In genomic region chr16:31529398-31530312, GRCh38 we compare ENCODE assay signal across 7 cellular contexts. TPM values are rescaled to one million over a fixed set of nuclear protein-coding genes. Genes with fewer than 3 reads are reported as not detected.
DNase-seq lines count a peak whose midpoint lies in the region; TF ChIP-seq lines count a peak whose summit lies in the region.

No MANE protein-coding gene starts in this region.

- no peak overlapping the region for H2BK15ac ChIP-seq in H9 (ENCODE audit: low read depth, low read length)

- H3K4me3 Mint-ChIP-seq in H9: peak overlapping the region; percentile 64 to 83

- H4K91ac ChIP-seq in H9 (ENCODE audit: insufficient read length, low read depth, low read length): no peak overlapping the region

- no peak overlapping the region for H2BK120ac ChIP-seq in H9 (ENCODE audit: low read depth, low read length, poor library complexity, severe bottlenecking)

- H2BK20ac ChIP-seq in H9 (ENCODE audit: low read depth, low read length, poor library complexity, severe bottlenecking): no peak overlapping the region

- H3K4me1 ChIP-seq in H9 (ENCODE audit: insufficient read depth, low read length): peaks cover 9% of the 10 kb centered on the region; the same call in 1 of the 2 replicates

- peak overlapping the region; percentile 16 for H3K9ac ChIP-seq in H9 (ENCODE audit: extremely low read depth, insufficient read length, low read length)

- peak overlapping the region; percentile 44 for H3K18ac ChIP-seq in H9 (ENCODE audit: insufficient read length, low read depth, low read length)

- no peak overlapping the region for H2AK5ac ChIP-seq in H9 (ENCODE audit: insufficient read length, low read length)

- no peak overlapping the region for H3T11ph ChIP-seq in H9 (ENCODE audit: low read length)

- peak overlapping the region; percentile 34 for H3K4me3 ChIP-seq in iPS-11a (ENCODE audit: low read depth, low read length)
- H3K4me3 ChIP-seq in skin epidermis: peak overlapping the region in 5 of 7 experiments; percentile 16 to 39 (median 22)

- no peaks in the 10 kb centered on the region for H3K79me1 ChIP-seq in H9 (ENCODE audit: insufficient read depth, low read depth, low read length, poor library complexity, severe bottlenecking)

- peaks cover 0 to 3% of the 10 kb centered on the region in 2 experiments; a peak in 1 of 5 replicates for H3K9me3 Mint-ChIP-seq in H9

- H3K4me2 ChIP-seq in H9 (ENCODE audit: insufficient read depth, insufficient read length, low read length): peak overlapping the region; percentile 79

- H3K27ac Mint-ChIP-seq in H9: peak overlapping the region in 1 of 3 experiments; percentile 74; a peak in 2 of 7 replicates

- no peaks in the 10 kb centered on the region; a peak in 1 of 7 replicates for H3K36me3 Mint-ChIP-seq in H9 (ENCODE audit: insufficient read depth in 1 of 3, low read depth in 3 of 3)

- H2BK12ac ChIP-seq in H9 (ENCODE audit: insufficient read length, low read depth, low read length): no peak overlapping the region

- H2AFZ ChIP-seq in H9 (ENCODE audit: low read length): no peak overlapping the region

- no peak overlapping the region for H4K8ac ChIP-seq in H9 (replicated peaks; ENCODE audit: insufficient read length, low read depth, low read length)

- H3K4ac ChIP-seq in H9 (ENCODE audit: low read depth, low read length): no peak overlapping the region

- H2BK5ac ChIP-seq in H9 (ENCODE audit: insufficient read length, low read length): no peak overlapping the region

- no peak overlapping the region for H3K23ac ChIP-seq in H9 (ENCODE audit: insufficient read length, low read depth, low read length)

- H3K27me3 Mint-ChIP-seq in H9 (ENCODE audit: low read depth): peaks cover 25% of the 10 kb centered on the region

- H3K27me3 ChIP-seq in H9 (ENCODE audit: insufficient read depth, low read length): peaks cover 10% of the 10 kb centered on the region; the same call in 1 of the 2 replicates

- no peak overlapping the region for H4K5ac ChIP-seq in H9 (ENCODE audit: insufficient read length, low read depth, low read length)

- WGBS in H9 (ENCODE audit: extremely low coverage, insufficient read length, low lambda C conversion rate): no CpG with 5 or more reads among the region's 58 CpGs

- no peak overlapping the region for H3K27ac ChIP-seq in H9 (ENCODE audit: insufficient read length, low read depth, low read length)
- peak overlapping the region in 1 of 21 experiments; percentile 6 for H3K27ac ChIP-seq in skin epidermis

- no peaks in the 10 kb centered on the region for H3K9me3 ChIP-seq in H9 (ENCODE audit: control insufficient read depth, low read depth, low read length)

- TF ChIP-seq CTCF in H9 (conservative IDR thresholded peaks at IDR 0.05): no peak

- peak overlapping the region; percentile 16; the same call in 1 of the 2 replicates for H3K14ac ChIP-seq in H9 (ENCODE audit: insufficient read depth, low read length)

- peaks cover 18 to 24% of the 10 kb centered on the region in 2 experiments for H3K4me1 Mint-ChIP-seq in H9

- no peaks in the 10 kb centered on the region for H4K20me1 ChIP-seq in H9 (ENCODE audit: control insufficient read depth, insufficient read depth, insufficient read length)

- no peak overlapping the region for H3K56ac ChIP-seq in H9 (ENCODE audit: insufficient read length, low read depth, low read length)

- peaks cover 18% of the 10 kb centered on the region for H3K23me2 ChIP-seq in H9 (ENCODE audit: insufficient read length, low read depth, low read length, poor library complexity, severe bottlenecking)

- H3K79me2 ChIP-seq in H9 (ENCODE audit: insufficient read depth, low read length): no peaks in the 10 kb centered on the region

- DNase-seq in H9 (peak; percentile 37), NCI-H510A treated with DMSO at 0.1 percent for 48 hours (lab: John Stamatoyannopoulos, UW) (no peak), EL (no peak), NCI-H526 treated with DMSO at 0.1 percent for 48 hours (lab: John Stamatoyannopoulos, UW) (no peak)
- DNase-seq in activated CD4-positive, alpha-beta T cell treated with anti-CD3 and anti-CD28 coated beads, Interleukin-2, amount 50 U/mL, for 1 hour: peak; percentile 5

RNA-seq across cellular contexts. Expression of gene AHSP, which starts 2.0 kb away (rescaled TPM):
- total RNA-seq in H9 (2021): 1.6 TPM in 1 of 2 replicates, not detected in the other

RNA-seq across cellular contexts. Expression of gene RUSF1, which starts 21.5 kb away (rescaled TPM):
- total RNA-seq in H9 (2021): 33.4 and 33.6 TPM in 2 replicates

RNA-seq across cellular contexts. Expression of gene SLC5A2, which starts 46.7 kb away (rescaled TPM):
- total RNA-seq in H9 (2021): 0.52 and 1.3 TPM in 2 replicates

RNA-seq across cellular contexts. Expression of gene TGFB1I1, which starts 57.7 kb away (rescaled TPM):
- total RNA-seq in H9 (2021): 15.4 and 15.5 TPM in 2 replicates

Comparison
In these comparisons a context has a peak if more than half of its experiments do, and no peak if none do; other contexts are left out.
1. DNase-seq: peak in H9 (single experiment) and activated CD4-positive, alpha-beta T cell treated with anti-CD3 and anti-CD28 coated beads, Interleukin-2, amount 50 U/mL, for 1 hour (single experiment); none in NCI-H510A treated with DMSO at 0.1 percent for 48 hours (single experiment), EL (single experiment) and NCI-H526 treated with DMSO at 0.1 percent for 48 hours (single experiment).